9 cellular contexts compared by ENCODE assay signal in the genomic region with DNA sequence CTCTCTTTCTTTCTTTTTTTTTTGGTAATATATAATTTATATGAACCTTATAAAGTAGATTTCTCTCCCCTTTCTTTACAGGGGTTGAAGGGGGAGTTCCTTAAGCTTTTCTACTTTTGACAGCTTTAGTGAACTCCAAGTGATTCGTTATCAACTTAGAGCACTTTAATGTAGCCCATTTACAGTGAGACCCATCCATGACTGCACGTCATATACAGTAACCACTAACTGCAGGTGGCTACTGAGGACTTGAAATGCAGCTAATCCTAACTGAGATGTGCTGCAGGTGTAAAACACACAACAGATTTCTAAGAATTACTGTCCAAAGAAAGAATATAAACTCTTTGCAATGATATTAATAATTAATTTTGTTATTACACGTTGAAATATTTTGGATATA. TPM values are rescaled to one million over a fixed set of nuclear protein-coding genes. Genes with fewer than 3 reads are reported as not detected.
A peak's percentile ranks its signal among the peaks of the same experiment; 100 is the strongest.
DNase-seq lines count a peak whose midpoint lies in the region; ATAC-seq and TF ChIP-seq lines count a peak whose summit lies in the region.
"Had no signal": no experiment of that assay in that cellular context is flagged by ENCODE, and none has a peak within 500 bp of the region (broad histone marks: within the 10 kb centered on the region; RNA-seq: fewer than 3 reads in every experiment).

No MANE protein-coding gene starts in this region.

- POLR2A ChIA-PET in T-cell (lab: Charles Lee) = no interaction called here

- H3K9me3 ChIP-seq in iPS-18a (ENCODE audit: control insufficient read depth, low read depth, low read length) (no peaks in the 10 kb centered on the region), thyroid gland (no peaks in the 10 kb centered on the region)

- H3K27me3 ChIP-seq in iPS-18a (ENCODE audit: control insufficient read depth, insufficient read depth, low read length) (no peaks in the 10 kb centered on the region), thyroid gland (no peaks in the 10 kb centered on the region)

- peak overlapping the region; percentile 86 for H3K4me3 ChIP-seq in iPS-18a (ENCODE audit: low read length)
- H3K4me3 ChIP-seq in thyroid gland (replicated peaks in 1 of 3) = peak overlapping the region in 2 of 3 donors; percentile 31 to 85

- peak overlapping the region; percentile 70 for H3K4me3 Mint-ChIP-seq in activated T-cell treated with anti-CD3 and anti-CD28 coated beads, Interleukin-2, amount 50 U/mL, for 24 hours
- no peak overlapping the region for H3K4me3 Mint-ChIP-seq in activated T-cell treated with anti-CD3 and anti-CD28 coated beads, Interleukin-2, amount 50 U/mL, for 4 hours
- peak overlapping the region in 2 of 3 donors; percentile 55 to 69 for H3K4me3 Mint-ChIP-seq in T-cell
- no peak overlapping the region for H3K4me3 Mint-ChIP-seq in natural killer cell

- H3K36me3 ChIP-seq in iPS-18a (ENCODE audit: control insufficient read depth, low read depth, low read length) (no peaks in the 10 kb centered on the region), thyroid gland (no peaks in the 10 kb centered on the region)

- CTCF ChIA-PET in T-cell (lab: Charles Lee) = no interaction called here

- no peak for ATAC-seq in activated T-cell treated with anti-CD3 and anti-CD28 coated beads, Interleukin-2, amount 50 U/mL, for 4 hours
- no peak for ATAC-seq in T-cell (replicated peaks in 1 of 4)
- ATAC-seq in natural killer cell = no peak

- H3K27ac ChIP-seq in iPS-18a (ENCODE audit: low read length) (no peak overlapping the region), thyroid gland (no peak overlapping the region)

- 9 to 15% methylated on average over 3 of the region's 3 CpGs for WGBS in thyroid gland, 2 donors

- TF ChIP-seq CTCF in thyroid gland (IDR thresholded peaks at IDR 0.05) = no peak
- no peak for TF ChIP-seq CTCF in natural killer cell (IDR thresholded peaks at IDR 0.05)

- H3K27ac Mint-ChIP-seq in activated T-cell treated with anti-CD3 and anti-CD28 coated beads, Interleukin-2, amount 50 U/mL, for 24 hours = no peak overlapping the region
- no peak overlapping the region for H3K27ac Mint-ChIP-seq in T-cell
- H3K27ac Mint-ChIP-seq in natural killer cell = no peak overlapping the region

- intact Hi-C loops in thyroid gland (cut with DNase I) (no loop called here), natural killer cell (cut with micrococcal nuclease) (no loop called here)

- peaks cover 18% of the 10 kb centered on the region for H3K27me3 Mint-ChIP-seq in activated T-cell treated with anti-CD3 and anti-CD28 coated beads, Interleukin-2, amount 50 U/mL, for 24 hours
- H3K27me3 Mint-ChIP-seq in activated T-cell treated with anti-CD3 and anti-CD28 coated beads, Interleukin-2, amount 50 U/mL, for 4 hours (ENCODE audit: low read depth) = peaks cover 3% of the 10 kb centered on the region
- H3K27me3 Mint-ChIP-seq in T-cell = peaks cover 0 to 6% of the 10 kb centered on the region in 2 donors
- H3K27me3 Mint-ChIP-seq in natural killer cell (ENCODE audit: low read depth in 2 of 2) = no peaks in the 10 kb centered on the region

- H3K9me3 Mint-ChIP-seq in activated T-cell treated with anti-CD3 and anti-CD28 coated beads, Interleukin-2, amount 50 U/mL, for 24 hours = no peaks in the 10 kb centered on the region
- no peaks in the 10 kb centered on the region for H3K9me3 Mint-ChIP-seq in activated T-cell treated with anti-CD3 and anti-CD28 coated beads, Interleukin-2, amount 50 U/mL, for 4 hours
- no peaks in the 10 kb centered on the region for H3K9me3 Mint-ChIP-seq in T-cell
- H3K9me3 Mint-ChIP-seq in natural killer cell = peaks cover 3 to 5% of the 10 kb centered on the region in 2 donors

- no peak for TF ChIP-seq POLR2A in thyroid gland (IDR thresholded peaks at IDR 0.05)

- peak overlapping the region; percentile 75 for H3K9ac ChIP-seq in iPS-18a (ENCODE audit: low read length)

- H3K4me1 ChIP-seq in iPS-18a (ENCODE audit: control insufficient read depth, low read depth, low read length) (no peaks in the 10 kb centered on the region), thyroid gland (no peaks in the 10 kb centered on the region)

- no peak for DNase-seq in activated T-cell treated with anti-CD3 and anti-CD28 coated beads, Interleukin-2, amount 50 U/mL, for 24 hours
- no peak for DNase-seq in activated T-cell treated with anti-CD3 and anti-CD28 coated beads, Interleukin-2, amount 50 U/mL, for 4 hours
- DNase-seq in T-cell = no peak
- no peak for DNase-seq in thyroid gland
- DNase-seq in DMS79 (lab: John Stamatoyannopoulos, UW) = no peak
- DNase-seq in natural killer cell = no peak
- no peak for DNase-seq in H4 (ENCODE audit: low spot score)

- peaks cover 6% of the 10 kb centered on the region for H3K4me1 Mint-ChIP-seq in activated T-cell treated with anti-CD3 and anti-CD28 coated beads, Interleukin-2, amount 50 U/mL, for 24 hours (ENCODE audit: low read depth)
- H3K4me1 Mint-ChIP-seq in activated T-cell treated with anti-CD3 and anti-CD28 coated beads, Interleukin-2, amount 50 U/mL, for 4 hours (ENCODE audit: low read depth) = peaks cover 5% of the 10 kb centered on the region
- H3K4me1 Mint-ChIP-seq in T-cell (peaks cover 5 to 8% (median 7%) of the 10 kb centered on the region in 3 donors), natural killer cell (no peaks in the 10 kb centered on the region)

- no peaks in the 10 kb centered on the region for H3K36me3 Mint-ChIP-seq in activated T-cell treated with anti-CD3 and anti-CD28 coated beads, Interleukin-2, amount 50 U/mL, for 24 hours (ENCODE audit: low read depth)
- H3K36me3 Mint-ChIP-seq in activated T-cell treated with anti-CD3 and anti-CD28 coated beads, Interleukin-2, amount 50 U/mL, for 4 hours (ENCODE audit: insufficient read depth) = no peaks in the 10 kb centered on the region
- H3K36me3 Mint-ChIP-seq in T-cell = no peaks in the 10 kb centered on the region
- no peaks in the 10 kb centered on the region for H3K36me3 Mint-ChIP-seq in natural killer cell

RNA-seq across cellular contexts. Expression of a gene that starts 0.6 kb away (rescaled TPM):
- total RNA-seq in activated T-cell treated with anti-CD3 and anti-CD28 coated beads, Interleukin-2, amount 50 U/mL, for 4 hours = not detected
- total RNA-seq in T-cell (not detected), thyroid gland (1 to 10 TPM; 1.3 to 6.8 (median 4.4) TPM), natural killer cell (not detected)
- 0.15 and 0.31 TPM in 2 replicates for total RNA-seq in H4 (2014; rRNA removed; shearing (Covaris generic))
- total RNA-seq: G401 had no signal

RNA-seq across cellular contexts. Expression of a gene that starts 0.7 kb away (rescaled TPM):
- not detected for total RNA-seq in activated T-cell treated with anti-CD3 and anti-CD28 coated beads, Interleukin-2, amount 50 U/mL, for 4 hours
- not detected for total RNA-seq in T-cell
- total RNA-seq in thyroid gland = under 1 TPM in 2 of 4 donors, not detected in 2; 0.27 to 0.56 TPM
- not detected for total RNA-seq in natural killer cell
- total RNA-seq in H4 (2014; rRNA removed; shearing (Covaris generic)) = not detected in 2 replicates
- total RNA-seq: G401 had no signal

Comparison
In these comparisons a context has a peak if more than half of its experiments do, and no peak if none do; other contexts are left out.
1. H3K4me3 Mint-ChIP-seq: peak in activated T-cell treated with anti-CD3 and anti-CD28 coated beads, Interleukin-2, amount 50 U/mL, for 24 hours (single experiment) and T-cell (2 of 3); none in activated T-cell treated with anti-CD3 and anti-CD28 coated beads, Interleukin-2, amount 50 U/mL, for 4 hours (single experiment) and natural killer cell (single experiment).